In the genomic region with DNA sequence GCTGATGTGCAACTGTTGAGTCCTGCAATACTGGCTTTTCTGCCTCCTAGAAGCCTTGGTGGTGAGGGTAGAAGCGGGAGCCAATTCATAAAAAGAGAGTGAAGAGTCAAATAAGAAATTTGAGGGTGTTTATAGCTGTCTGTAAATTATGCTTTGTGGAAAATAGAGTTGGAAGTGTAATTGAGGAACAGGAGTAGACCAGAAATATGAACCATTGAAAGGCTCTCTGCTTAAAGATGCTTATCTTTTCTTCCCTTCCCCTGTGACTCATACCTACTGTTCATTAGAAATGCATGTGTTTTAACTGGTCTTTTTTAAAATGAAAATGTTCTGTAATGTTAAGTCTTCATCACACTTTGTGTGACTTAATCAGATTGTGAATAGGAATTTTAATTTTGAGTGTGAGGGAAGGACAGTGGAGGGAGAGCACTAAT, we compare ENCODE assay signal across 8 cellular contexts.
DNase-seq lines count a peak whose midpoint lies in the region; TF ChIP-seq lines count a peak whose summit lies in the region.

No MANE protein-coding gene starts in this region.

- no peaks in the 10 kb centered on the region for H3K79me2 ChIP-seq in PC-9 (ENCODE audit: low read depth)

- no peaks in the 10 kb centered on the region for H3F3A ChIP-seq in PC-9 (ENCODE audit: insufficient read depth, low read depth)

- H3K27ac ChIP-seq in PC-9 (no peak overlapping the region), spleen (peak overlapping the region in 5 of 8 donors; percentile 22 to 79 (median 68))

- H4K20me1 ChIP-seq in PC-9 (ENCODE audit: insufficient read depth) = no peaks in the 10 kb centered on the region

- no peaks in the 10 kb centered on the region for H3K9me2 ChIP-seq in PC-9 (ENCODE audit: insufficient read depth)

- H3K27me3 ChIP-seq in PC-9 (ENCODE audit: insufficient read depth, low read depth) (no peaks in the 10 kb centered on the region), spleen (replicated peaks in 1 of 7) (no peaks in the 10 kb centered on the region)

- H3K4me2 ChIP-seq in PC-9 = 0 out of 2 replicates have a peak overlapping the region, but pooled peaks have one; percentile 21

- DNase-seq in activated CD4-positive, alpha-beta T cell treated with anti-CD3 and anti-CD28 coated beads, Interleukin-2, amount 10 ng/mL, durations not matched to agents 24 days and 14 days = no peak
- no peak for DNase-seq in activated CD4-positive, alpha-beta T cell treated with anti-CD3 and anti-CD28 coated beads for 4 hours
- DNase-seq in PC-9 (peak in 1 of 2 experiments; percentile 43), choroid plexus epithelial cell (ENCODE audit: low read depth) (peak; percentile 62), spleen (no peak), DMS153 (lab: John Stamatoyannopoulos, UW) (no peak), foreskin melanocyte (no peak), cerebellar nuclear complex (lab: John Stamatoyannopoulos, UW) (no peak)

- no TSS peak for BruUV-seq in PC-9 (replicated peaks; lab: Mats Ljungman, UMichigan)

- H2AFZ ChIP-seq in PC-9 = no peak overlapping the region

- H3K36me3 Mint-ChIP-seq in activated CD4-positive, alpha-beta T cell treated with anti-CD3 and anti-CD28 coated beads, Interleukin-2, amount 10 ng/mL, durations not matched to agents 24 days and 14 days (ENCODE audit: low read depth) = peaks cover 32% of the 10 kb centered on the region

- intact Hi-C loops in activated CD4-positive, alpha-beta T cell treated with anti-CD3 and anti-CD28 coated beads, Interleukin-2, amount 10 ng/mL, durations not matched to agents 24 days and 14 days (cut with micrococcal nuclease) = loop anchor here (1.0 kb wide), 1 partner anchor 10 kb away; no protein-coding TSS in a partner anchor
- intact Hi-C loops in PC-9 (cut with micrococcal nuclease; ENCODE audit: unreplicated experiment) (no loop called here), spleen (cut with DNase I; ENCODE audit: low total_unique reads) (no loop called here)

- H3K27ac Mint-ChIP-seq in activated CD4-positive, alpha-beta T cell treated with anti-CD3 and anti-CD28 coated beads, Interleukin-2, amount 10 ng/mL, durations not matched to agents 24 days and 14 days = peak overlapping the region; percentile 54

- no peak for TF ChIP-seq CTCF in PC-9 (conservative IDR thresholded peaks at IDR 0.05)
- TF ChIP-seq CTCF in choroid plexus epithelial cell (conservative IDR thresholded peaks at IDR 0.05; ENCODE audit: low read depth, low read length) = no peak
- TF ChIP-seq CTCF in spleen (IDR thresholded peaks at IDR 0.05 in 8 of 11, conservative IDR thresholded peaks at IDR 0.05 in 3 of 11) = no peak

- WGBS in spleen, 5 donors = 88 to 98% (median 90%) methylated on average over 1 of the region's 1 CpG

- H3K4me1 Mint-ChIP-seq in activated CD4-positive, alpha-beta T cell treated with anti-CD3 and anti-CD28 coated beads, Interleukin-2, amount 10 ng/mL, durations not matched to agents 24 days and 14 days = peaks cover 35% of the 10 kb centered on the region

- POLR2A ChIA-PET in PC-9 (lab: Charles Lee; ENCODE audit: unreplicated experiment) = no interaction called here

- no peak overlapping the region for H3K4me3 ChIP-seq in PC-9
- H3K4me3 ChIP-seq in choroid plexus epithelial cell (ENCODE audit: low read depth, low read length) = no peak overlapping the region
- no peak overlapping the region for H3K4me3 ChIP-seq in spleen

- no peak for TF ChIP-seq POLR2A in spleen (IDR thresholded peaks at IDR 0.05)

- peaks cover 4% of the 10 kb centered on the region for H3K9me3 Mint-ChIP-seq in activated CD4-positive, alpha-beta T cell treated with anti-CD3 and anti-CD28 coated beads, Interleukin-2, amount 10 ng/mL, durations not matched to agents 24 days and 14 days

- CTCF ChIA-PET in PC-9 (lab: Charles Lee) = no interaction called here

- peaks cover 12% of the 10 kb centered on the region for H3K4me1 ChIP-seq in PC-9 (replicated peaks; ENCODE audit: insufficient read depth)
- H3K4me1 ChIP-seq in spleen = peaks cover 17 to 69% (median 48%) of the 10 kb centered on the region in 6 donors

- H3K4me3 Mint-ChIP-seq in activated CD4-positive, alpha-beta T cell treated with anti-CD3 and anti-CD28 coated beads, Interleukin-2, amount 10 ng/mL, durations not matched to agents 24 days and 14 days = peak overlapping the region; percentile 16

- no peaks in the 10 kb centered on the region for H3K36me3 ChIP-seq in PC-9 (ENCODE audit: low read depth)
- peaks cover 0 to 16% (median 0%) of the 10 kb centered on the region in 6 donors for H3K36me3 ChIP-seq in spleen

- no peaks in the 10 kb centered on the region for H3K27me3 Mint-ChIP-seq in activated CD4-positive, alpha-beta T cell treated with anti-CD3 and anti-CD28 coated beads, Interleukin-2, amount 10 ng/mL, durations not matched to agents 24 days and 14 days

- no peaks in the 10 kb centered on the region for H3K9me3 ChIP-seq in PC-9 (ENCODE audit: insufficient read depth, low read depth)
- H3K9me3 ChIP-seq in spleen = peaks cover 0 to 16% (median 12%) of the 10 kb centered on the region in 8 donors
